Comparison of ENCODE assay signal across 16 cellular contexts in the genomic region with DNA sequence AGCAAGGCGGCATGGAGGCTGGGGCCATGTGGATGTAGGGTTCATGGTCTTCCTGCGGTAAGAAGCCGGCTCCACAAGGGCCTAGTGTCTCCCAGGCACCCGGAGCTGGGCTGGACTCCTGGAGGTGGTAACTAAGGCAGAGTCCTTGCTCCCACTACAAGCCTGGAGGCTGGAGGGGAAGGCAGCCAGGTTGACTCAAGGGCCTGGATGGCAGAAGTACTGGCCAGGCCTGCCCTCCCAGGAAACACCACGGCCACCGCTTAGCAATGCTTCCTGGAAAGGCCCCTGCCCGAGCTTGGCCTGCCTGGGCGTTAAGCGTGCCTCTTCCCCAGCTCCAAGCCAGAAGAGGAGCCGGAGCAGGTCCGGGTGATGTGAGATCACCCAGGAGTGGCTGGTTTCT.
"Had no signal": no experiment of that assay in that cellular context is flagged by ENCODE, and none has a peak within 500 bp of the region (broad histone marks: within the 10 kb centered on the region; RNA-seq: fewer than 3 reads in every experiment).

No MANE protein-coding gene starts in this region.

- H3K27me3 ChIP-seq: heart left ventricle, neutrophil, right atrium auricular region, thyroid gland had no signal

- H3K36me3 ChIP-seq: left ventricle myocardium inferior, neutrophil, right atrium auricular region, thyroid gland had no signal

- H3K9me3 ChIP-seq: heart left ventricle, left ventricle myocardium inferior, neutrophil, right atrium auricular region, thyroid gland had no signal

- H3K4me1 ChIP-seq: heart left ventricle, left ventricle myocardium inferior, right atrium auricular region, thyroid gland had no signal

- H3K36me3 Mint-ChIP-seq: activated naive CD8-positive, alpha-beta T cell; brain had no signal

- H3K9me3 Mint-ChIP-seq: activated T-cell treated with anti-CD3 and anti-CD28 coated beads, Interleukin-2, amount 50 U/mL, for 4 hours; T-helper 2 cell treated with Interferon-gamma antibody and Interleukin-4, amounts not matched to agents 5 μg/mL and 100 μg/mL, for 36 hours had no signal

- H3K27ac Mint-ChIP-seq: activated naive CD8-positive, alpha-beta T cell; brain; T-helper 2 cell treated with Interferon-gamma antibody and Interleukin-4, amounts not matched to agents 5 μg/mL and 100 μg/mL, for 36 hours had no signal

- H3K4me3 Mint-ChIP-seq: activated naive CD8-positive, alpha-beta T cell; activated T-cell treated with anti-CD3 and anti-CD28 coated beads, Interleukin-2, amount 50 U/mL, for 4 hours; brain; T-helper 2 cell treated with Interferon-gamma antibody and Interleukin-4, amounts not matched to agents 5 μg/mL and 100 μg/mL, for 36 hours had no signal

- ATAC-seq: heart left ventricle had no signal

- H3K4me3 ChIP-seq: heart left ventricle, left ventricle myocardium inferior, right atrium auricular region, skin epidermis, thyroid gland had no signal

- DNase-seq: activated CD4-positive, alpha-beta T cell treated with anti-CD3 and anti-CD28 coated beads, Interleukin-2, amount 50 U/mL, for 4 hours; activated CD4-positive, CD25-positive, alpha-beta regulatory T cell treated with anti-CD3 and anti-CD28 coated beads, Interleukin-2, amount 50 U/mL, for 72 hours; activated effector memory CD4-positive, alpha-beta T cell treated with anti-CD3 and anti-CD28 coated beads, Interleukin-2, amount 50 U/mL, for 16 hours; activated T-cell treated with anti-CD3 and anti-CD28 coated beads, Interleukin-2, amount 50 U/mL, for 4 hours; foreskin melanocyte; heart left ventricle; islet precursor cell; left ventricle myocardium inferior; mesendoderm; thyroid gland had no signal

- H3K27ac ChIP-seq: heart left ventricle, left ventricle myocardium inferior, neutrophil, right atrium auricular region, thyroid gland had no signal

- H3K27me3 Mint-ChIP-seq: activated naive CD8-positive, alpha-beta T cell had no signal
